In the genomic region with DNA sequence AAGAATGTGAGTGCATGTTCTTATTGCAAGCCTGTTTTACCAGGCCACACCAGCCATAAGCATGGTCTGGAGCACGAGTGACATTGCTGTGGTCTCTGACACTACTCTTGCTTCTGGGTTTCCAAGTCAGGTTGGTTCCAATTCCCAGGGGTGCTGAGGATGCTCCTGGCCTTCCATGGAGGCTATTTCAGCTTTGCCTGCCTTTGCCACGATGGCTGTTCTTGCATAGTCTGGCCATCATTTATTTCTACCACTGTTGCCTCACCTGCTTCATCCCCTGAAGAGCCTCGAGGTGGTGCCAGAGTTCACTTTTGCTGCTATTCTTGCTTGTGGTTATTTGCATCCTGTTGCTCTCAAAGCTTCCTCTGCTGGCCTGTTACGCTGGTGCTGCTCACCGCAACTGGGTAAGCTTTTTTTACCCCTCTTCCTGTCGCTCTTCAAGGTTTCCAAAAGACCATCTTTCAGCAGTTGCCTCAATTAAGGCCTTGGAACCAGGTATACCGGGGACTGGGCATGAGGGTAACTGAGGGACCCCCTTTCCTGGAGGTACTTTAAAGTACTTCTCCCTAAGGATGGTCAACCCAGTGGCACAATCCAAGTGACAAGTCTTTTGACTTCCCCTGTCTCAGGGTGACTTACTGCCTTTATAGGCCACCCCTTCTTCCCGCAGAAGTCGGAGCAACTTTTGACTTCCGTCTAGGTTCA, we compare ENCODE assay signal across 7 cellular contexts.
DNase-seq lines count a peak whose midpoint lies in the region; ATAC-seq, FAIRE-seq and TF ChIP-seq lines count a peak whose summit lies in the region.

No MANE protein-coding gene starts in this region.

- peaks cover 24% of the 10 kb centered on the region for H3K4me1 ChIP-seq in MM.1S (ENCODE audit: low read length)

- POLR2A ChIA-PET in HEK293T (lab: Yijun Ruan, JAX) = no interaction called here
- POLR2A ChIA-PET in WTC11 (lab: Charles Lee) = no interaction called here

- H3K79me2 ChIP-seq in MM.1S (ENCODE audit: low read length) = no peaks in the 10 kb centered on the region

- H3K4me3 ChIP-seq in MM.1S (ENCODE audit: low read length) (peak overlapping the region; percentile 26; the same call in 1 of the 2 replicates), bronchial epithelial cell (ENCODE audit: low read depth, low read length) (no peak overlapping the region)

- H3K27ac ChIP-seq in MM.1S (ENCODE audit: low read length) = peak overlapping the region; percentile 60; the same call in 1 of the 2 replicates

- 0 out of 2 replicates have a peak overlapping the region, but pooled peaks have one; percentile 4 for H3K9ac ChIP-seq in MM.1S (ENCODE audit: low read length)

- TF ChIP-seq CTCF in GM13976 (IDR thresholded peaks at IDR 0.05; ENCODE audit: borderline replicate concordance, control extremely low read depth, extremely low read depth, insufficient read depth, missing control alignments) = peak; percentile 76
- TF ChIP-seq CTCF in MM.1S (IDR thresholded peaks at IDR 0.05; ENCODE audit: low read length) = peak; percentile 90
- peak; percentile 46 for TF ChIP-seq CTCF in WTC11 (IDR thresholded peaks at IDR 0.05)
- TF ChIP-seq CTCF in bronchial epithelial cell (IDR thresholded peaks at IDR 0.05; ENCODE audit: insufficient read depth, low read length, severe bottlenecking) = peak; percentile 61

- H3K27ac Mint-ChIP-seq in WTC11 = 0 out of 2 replicates have a peak overlapping the region, but pooled peaks have one; percentile 25
- peak overlapping the region; percentile 78 for H3K27ac Mint-ChIP-seq in memory B cell

- H3K27me3 Mint-ChIP-seq in WTC11 (ENCODE audit: low read depth) (no peaks in the 10 kb centered on the region; the same call in 1 of the 2 replicates), memory B cell (no peaks in the 10 kb centered on the region)

- H3K36me3 Mint-ChIP-seq in WTC11 = peaks cover 3% of the 10 kb centered on the region
- peaks cover 1% of the 10 kb centered on the region for H3K36me3 Mint-ChIP-seq in memory B cell

- H3K27me3 ChIP-seq in MM.1S (replicated peaks; ENCODE audit: insufficient read depth, low read length) (no peaks in the 10 kb centered on the region), bronchial epithelial cell (ENCODE audit: control insufficient read depth, insufficient read depth, low read length) (no peaks in the 10 kb centered on the region)

- H3K4me1 Mint-ChIP-seq in WTC11 (peaks cover 33% of the 10 kb centered on the region), memory B cell (peaks cover 19% of the 10 kb centered on the region)

- FAIRE-seq in bronchial epithelial cell (lab: Jason Lieb, UNC) = peak; percentile 52

- no peaks in the 10 kb centered on the region for H3K36me3 ChIP-seq in MM.1S (replicated peaks; ENCODE audit: insufficient read depth, low read length)
- H3K36me3 ChIP-seq in bronchial epithelial cell (ENCODE audit: control insufficient read depth, insufficient read depth, low read length) = no peaks in the 10 kb centered on the region

- no peaks in the 10 kb centered on the region for H3K9me3 ChIP-seq in MM.1S (replicated peaks; ENCODE audit: insufficient read depth, low read length)

- H3K4me3 Mint-ChIP-seq in WTC11 (peak overlapping the region; percentile 8), memory B cell (peak overlapping the region; percentile 30)

- no peaks in the 10 kb centered on the region for H3K9me2 ChIP-seq in MM.1S (replicated peaks; ENCODE audit: insufficient read depth, low read length)

- H3K9me3 Mint-ChIP-seq in WTC11 (no peaks in the 10 kb centered on the region), memory B cell (no peaks in the 10 kb centered on the region)

- H4K20me1 ChIP-seq in MM.1S (ENCODE audit: insufficient read depth, low read length) = no peaks in the 10 kb centered on the region

- H3F3A ChIP-seq in MM.1S (ENCODE audit: insufficient read depth, low read length) = no peaks in the 10 kb centered on the region

- H3K4me2 ChIP-seq in MM.1S (ENCODE audit: low read depth, low read length) = peak overlapping the region; percentile 70

- in situ Hi-C loops in GM13976 (cut with MboI; ENCODE audit: low sequenced_read_pairs, unreplicated experiment) = loop anchor here (10.0 kb wide), 1 partner anchor 325 kb away; no protein-coding TSS in a partner anchor

- CTCF ChIA-PET in HEK293T (lab: Yijun Ruan, JAX) = interaction anchor here (0.6 to 1.7 kb wide), 3 partner anchors 71 to 334 kb away, joined by 3 to 9 read pairs (median 4); no protein-coding TSS in a partner anchor
- CTCF ChIA-PET in WTC11 (lab: Charles Lee) = interaction anchor here (0.6 to 2.2 kb wide), 23 partner anchors 9 to 428 kb away, joined by 3 to 26 read pairs (median 5); partner anchors contain the start of gene MED23

- peak; percentile 60 for DNase-seq in GM13976 (ENCODE audit: low spot score)
- DNase-seq in HEK293T (ENCODE audit: extremely low spot score) = peak; percentile 76
- peak; percentile 89 for DNase-seq in MM.1S
- DNase-seq in WTC11 (ENCODE audit: low spot score) = peak; percentile 61
- peak; percentile 29 for DNase-seq in bronchial epithelial cell (ENCODE audit: low read depth)
- DNase-seq in memory B cell (ENCODE audit: low spot score in 2 of 2) = peak; percentile 49 to 65
- peak; percentile 27 to 45 for DNase-seq in stimulated activated CD8-positive, alpha-beta memory T cell treated with anti-CD3 and anti-CD28 coated beads, Interleukin-7, amount 100 ng/mL, for 48 hours (ENCODE audit: extremely low read depth in 1 of 2, low read depth in 1 of 2)

- ATAC-seq in WTC11 (peak; percentile 99), memory B cell (ENCODE audit: low read depth) (peak; percentile 98)

- peak overlapping the region; percentile 72 for H2AFZ ChIP-seq in MM.1S (ENCODE audit: low read length)

TF ChIP-seq in HEK293T, 16 proteins besides CTCF, POLR2A, EP300 and RAD21:
- TF ChIP-seq SP1 (IDR thresholded peaks at IDR 0.05) (no peak), SUZ12 (IDR thresholded peaks at IDR 0.05) (no peak), FOXA1 (IDR thresholded peaks at IDR 0.05) (no peak), HDGF (IDR thresholded peaks at IDR 0.05; ENCODE audit: borderline replicate concordance) (no peak), CTBP1 (IDR thresholded peaks at IDR 0.05; ENCODE audit: borderline replicate concordance) (no peak), ELF4 (IDR thresholded peaks at IDR 0.05) (no peak), L3MBTL2 (conservative IDR thresholded peaks at IDR 0.05) (no peak), FOXM1 (IDR thresholded peaks at IDR 0.05; ENCODE audit: borderline replicate concordance) (no peak), TARDBP (IDR thresholded peaks at IDR 0.05) (no peak), FOXK2 (IDR thresholded peaks at IDR 0.05) (no peak), LEF1 (IDR thresholded peaks at IDR 0.05; ENCODE audit: borderline replicate concordance) (no peak), ARNT (IDR thresholded peaks at IDR 0.05) (no peak), BHLHE40 (IDR thresholded peaks at IDR 0.05; ENCODE audit: borderline replicate concordance) (no peak), ZNF384 (IDR thresholded peaks at IDR 0.05) (no peak), NFRKB (IDR thresholded peaks at IDR 0.05) (no peak)
- TF ChIP-seq, protein P1, sequence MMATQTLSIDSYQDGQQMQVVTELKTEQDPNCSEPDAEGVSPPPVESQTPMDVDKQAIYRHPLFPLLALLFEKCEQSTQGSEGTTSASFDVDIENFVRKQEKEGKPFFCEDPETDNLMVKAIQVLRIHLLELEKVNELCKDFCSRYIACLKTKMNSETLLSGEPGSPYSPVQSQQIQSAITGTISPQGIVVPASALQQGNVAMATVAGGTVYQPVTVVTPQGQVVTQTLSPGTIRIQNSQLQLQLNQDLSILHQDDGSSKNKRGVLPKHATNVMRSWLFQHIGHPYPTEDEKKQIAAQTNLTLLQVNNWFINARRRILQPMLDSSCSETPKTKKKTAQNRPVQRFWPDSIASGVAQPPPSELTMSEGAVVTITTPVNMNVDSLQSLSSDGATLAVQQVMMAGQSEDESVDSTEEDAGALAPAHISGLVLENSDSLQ (IDR thresholded peaks at IDR 0.05) = no peak

TF ChIP-seq in WTC11, 78 proteins besides CTCF, POLR2A, EP300 and RAD21 (continues in another document):
- TF ChIP-seq, protein P2, sequence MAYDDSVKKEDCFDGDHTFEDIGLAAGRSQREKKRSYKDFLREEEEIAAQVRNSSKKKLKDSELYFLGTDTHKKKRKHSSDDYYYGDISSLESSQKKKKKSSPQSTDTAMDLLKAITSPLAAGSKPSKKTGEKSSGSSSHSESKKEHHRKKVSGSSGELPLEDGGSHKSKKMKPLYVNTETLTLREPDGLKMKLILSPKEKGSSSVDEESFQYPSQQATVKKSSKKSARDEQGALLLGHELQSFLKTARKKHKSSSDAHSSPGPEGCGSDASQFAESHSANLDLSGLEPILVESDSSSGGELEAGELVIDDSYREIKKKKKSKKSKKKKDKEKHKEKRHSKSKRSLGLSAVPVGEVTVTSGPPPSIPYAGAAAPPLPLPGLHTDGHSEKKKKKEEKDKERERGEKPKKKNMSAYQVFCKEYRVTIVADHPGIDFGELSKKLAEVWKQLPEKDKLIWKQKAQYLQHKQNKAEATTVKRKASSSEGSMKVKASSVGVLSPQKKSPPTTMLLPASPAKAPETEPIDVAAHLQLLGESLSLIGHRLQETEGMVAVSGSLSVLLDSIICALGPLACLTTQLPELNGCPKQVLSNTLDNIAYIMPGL (CRISPR knock-in tag; IDR thresholded peaks at IDR 0.05) = 0 out of 2 replicates have a peak, but pooled peaks have one; percentile 35
- TF ChIP-seq ETV6 (CRISPR knock-in tag; IDR thresholded peaks at IDR 0.05) (0 out of 2 replicates have a peak, but pooled peaks have one; percentile 45), ZNF232 (CRISPR knock-in tag; IDR thresholded peaks at IDR 0.05) (peak; percentile 64; the same call in 1 of the 2 replicates), ZNF121 (CRISPR knock-in tag; IDR thresholded peaks at IDR 0.05) (peak; percentile 25; the same call in 1 of the 2 replicates)

Comparison
In these comparisons a context has a peak if more than half of its experiments do, and no peak if none do; other contexts are left out.
1. DNase-seq: peak in every context shown above with its lines; median percentile 89 in MM.1S; 76 in HEK293T; 61 in WTC11; 60 in GM13976; 57 in memory B cell; 36 in stimulated activated CD8-positive, alpha-beta memory T cell treated with anti-CD3 and anti-CD28 coated beads, Interleukin-7, amount 100 ng/mL, for 48 hours; 29 in bronchial epithelial cell.